21 cellular contexts compared by ENCODE assay signal in the genomic region with DNA sequence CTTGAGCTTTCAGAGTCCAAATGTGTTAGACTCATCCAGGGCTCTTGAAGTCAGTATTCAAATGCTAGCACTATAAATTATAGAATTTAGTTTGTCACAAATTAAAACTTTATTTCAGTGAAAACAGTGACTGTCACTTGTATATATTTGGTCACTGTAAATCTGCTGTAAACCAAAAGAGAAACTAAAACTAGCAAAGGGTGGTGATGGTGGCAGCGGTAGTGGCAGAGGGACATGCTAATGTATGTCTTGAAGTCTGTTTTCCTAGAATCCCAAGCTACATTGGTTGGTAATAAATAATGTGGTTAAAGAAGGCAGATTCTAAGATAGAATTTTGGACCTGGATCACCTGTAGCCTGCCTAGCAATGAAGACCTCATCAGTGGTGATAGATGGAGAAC.
DNase-seq lines count a peak whose midpoint lies in the region; ATAC-seq, FAIRE-seq and TF ChIP-seq lines count a peak whose summit lies in the region.
"Had no signal": no experiment of that assay in that cellular context is flagged by ENCODE, and none has a peak within 500 bp of the region (broad histone marks: within the 10 kb centered on the region; RNA-seq: fewer than 3 reads in every experiment).

No MANE protein-coding gene starts in this region.

- no peaks in the 10 kb centered on the region for H3K9me3 ChIP-seq in transverse colon

- H3K27ac ChIP-seq in transverse colon: no peak overlapping the region

- H3K4me3 ChIP-seq in transverse colon: no peak overlapping the region
- H3K4me3 ChIP-seq: neural progenitor cell had no signal

- ATAC-seq in GM18520 (IDR thresholded peaks at IDR 0.05; ENCODE audit: unreplicated experiment): peak; percentile 84
- ATAC-seq in HG02798 (IDR thresholded peaks at IDR 0.05; ENCODE audit: poor library complexity, unreplicated experiment): peak; percentile 76
- ATAC-seq in HG02973 (IDR thresholded peaks at IDR 0.05; ENCODE audit: unreplicated experiment): no peak
- ATAC-seq: stimulated activated naive CD8-positive, alpha-beta T cell treated with anti-CD3 and anti-CD28 coated beads, Interleukin-15, Interleukin-2, amounts not matched to agents 100 U/mL and 50 U/mL, for 24 hours; WTC11 had no signal

- H3K4me3 Mint-ChIP-seq in T-helper 2 cell treated with Interferon-gamma antibody and Interleukin-4, amounts not matched to agents 5 μg/mL and 100 μg/mL, for 36 hours: peak overlapping the region; percentile 16
- H3K4me3 Mint-ChIP-seq: neural progenitor cell; T-helper 1 cell treated with Interleukin-12 subunit alpha and Interleukin-12 subunit beta and Interleukin-4 antibody, amounts not matched to agents 30 μg/mL and 1 μg/mL, for 36 hours; WTC11 had no signal

- H3K4me1 Mint-ChIP-seq in T-helper 2 cell treated with Interferon-gamma antibody and Interleukin-4, amounts not matched to agents 5 μg/mL and 100 μg/mL, for 36 hours (ENCODE audit: low read depth): peaks cover 4% of the 10 kb centered on the region
- H3K4me1 Mint-ChIP-seq: WTC11 had no signal

- DNase-seq in D721Med (ENCODE audit: insufficient read length, low spot score) (no peak), transverse colon (no peak), GM13976 (ENCODE audit: low spot score) (no peak)
- DNase-seq in T-helper 2 cell treated with Interferon-gamma antibody and Interleukin-4, amounts not matched to agents 5 μg/mL and 100 μg/mL, for 36 hours (ENCODE audit: low spot score): no peak
- DNase-seq: activated gamma-delta T cell treated with Interleukin-2 at 50 U/mL for 16 hours; aorta; kidney glomerular epithelial cell; NCI-H1694; NCI-H446 treated with DMSO at 0.1 percent for 48 hours; SIG-M5; stimulated activated naive CD8-positive, alpha-beta T cell treated with anti-CD3 and anti-CD28 coated beads, Interleukin-15, Interleukin-2, amounts not matched to agents 100 U/mL and 50 U/mL, for 24 hours; trophoblast cell had no signal

- intact Hi-C loops in transverse colon (cut with DNase I; ENCODE audit: low total_unique reads): no loop called here

- no peak for TF ChIP-seq POLR2A in transverse colon (IDR thresholded peaks at IDR 0.05)

- FAIRE-seq in D721Med (lab: Jason Lieb, UNC): peak; percentile 21
- FAIRE-seq: colon, endothelial cell of umbilical vein, H54 had no signal

- TF ChIP-seq CTCF in D721Med (IDR thresholded peaks at IDR 0.05; ENCODE audit: insufficient read depth, missing control alignments) (no peak), transverse colon (IDR thresholded peaks at IDR 0.05) (no peak), GM13976 (IDR thresholded peaks at IDR 0.05; ENCODE audit: borderline replicate concordance, control extremely low read depth, extremely low read depth, insufficient read depth, missing control alignments) (no peak)

- H3K9me3 Mint-ChIP-seq in T-helper 2 cell treated with Interferon-gamma antibody and Interleukin-4, amounts not matched to agents 5 μg/mL and 100 μg/mL, for 36 hours: no peaks in the 10 kb centered on the region
- H3K9me3 Mint-ChIP-seq: T-helper 1 cell treated with Interleukin-12 subunit alpha and Interleukin-12 subunit beta and Interleukin-4 antibody, amounts not matched to agents 30 μg/mL and 1 μg/mL, for 36 hours; WTC11 had no signal

- H3K27me3 ChIP-seq in transverse colon: no peaks in the 10 kb centered on the region
- H3K27me3 ChIP-seq: neural progenitor cell had no signal

- no peaks in the 10 kb centered on the region for H3K4me1 ChIP-seq in transverse colon

- in situ Hi-C loops in transverse colon (cut with MboI; ENCODE audit: low pct_ligation_motif_present in 1 of 4, low pct_unique_long_range_greater_than_20kb in 1 of 4, low sequenced_read_pairs in 3 of 4): no loop called here
- in situ Hi-C loops in GM13976 (cut with MboI; ENCODE audit: low sequenced_read_pairs, unreplicated experiment): no loop called here

- H3K36me3 ChIP-seq in transverse colon: no peaks in the 10 kb centered on the region
- H3K36me3 ChIP-seq: neural progenitor cell had no signal

- H3K27me3 Mint-ChIP-seq in T-helper 2 cell treated with Interferon-gamma antibody and Interleukin-4, amounts not matched to agents 5 μg/mL and 100 μg/mL, for 36 hours (ENCODE audit: low read depth): no peaks in the 10 kb centered on the region

- H3K36me3 Mint-ChIP-seq in T-helper 2 cell treated with Interferon-gamma antibody and Interleukin-4, amounts not matched to agents 5 μg/mL and 100 μg/mL, for 36 hours (ENCODE audit: low read depth): no peaks in the 10 kb centered on the region
- H3K36me3 Mint-ChIP-seq: neural progenitor cell, WTC11 had no signal

- TF ChIP-seq EP300 in transverse colon (IDR thresholded peaks at IDR 0.05; ENCODE audit: low read depth): no peak

- H3K27ac Mint-ChIP-seq in T-helper 2 cell treated with Interferon-gamma antibody and Interleukin-4, amounts not matched to agents 5 μg/mL and 100 μg/mL, for 36 hours: no peak overlapping the region
- H3K27ac Mint-ChIP-seq: neural progenitor cell; T-helper 1 cell treated with Interleukin-12 subunit alpha and Interleukin-12 subunit beta and Interleukin-4 antibody, amounts not matched to agents 30 μg/mL and 1 μg/mL, for 36 hours; WTC11 had no signal

- 88 to 90% methylated on average over 1 of the region's 1 CpG for WGBS in transverse colon (ENCODE audit: low coverage in 1 of 2), 2 donors
